ENCODE assay signal across 11 cellular contexts in the genomic region with DNA sequence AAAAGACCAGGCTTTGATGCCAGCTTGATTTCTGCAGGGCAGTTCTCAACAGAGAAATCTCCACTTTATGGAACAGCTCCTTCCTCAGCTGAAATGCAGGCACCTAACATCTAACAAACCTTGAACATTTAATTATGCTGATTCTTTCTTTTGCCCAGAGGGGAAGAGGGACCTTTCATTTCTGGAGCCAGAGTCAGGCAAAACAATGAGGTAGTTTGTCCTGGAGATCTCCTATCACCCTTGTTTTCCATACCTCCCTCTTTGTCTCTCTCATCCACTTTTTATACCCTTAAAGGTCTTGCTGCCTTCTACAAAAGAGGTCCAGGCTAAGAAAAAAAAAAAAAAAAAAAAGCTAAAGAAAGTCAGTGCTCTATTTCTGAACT. TPM values are rescaled to one million over a fixed set of nuclear protein-coding genes. Genes with fewer than 3 reads are reported as not detected.
DNase-seq lines count a peak whose midpoint lies in the region; ATAC-seq and TF ChIP-seq lines count a peak whose summit lies in the region.
"Had no signal": no experiment of that assay in that cellular context is flagged by ENCODE, and none has a peak within 500 bp of the region (broad histone marks: within the 10 kb centered on the region; RNA-seq: fewer than 3 reads in every experiment).

No MANE protein-coding gene starts in this region.

- TF ChIP-seq CTCF in OCI-LY7 (conservative IDR thresholded peaks at IDR 0.05; ENCODE audit: low read length) (no peak), spleen (IDR thresholded peaks at IDR 0.05 in 8 of 11, conservative IDR thresholded peaks at IDR 0.05 in 3 of 11) (no peak), body of pancreas (IDR thresholded peaks at IDR 0.05) (no peak)

- no peaks in the 10 kb centered on the region for H3K27me3 ChIP-seq in spleen (replicated peaks in 1 of 7)
- no peaks in the 10 kb centered on the region for H3K27me3 ChIP-seq in body of pancreas

- intact Hi-C loops in activated CD4-positive, alpha-beta T cell treated with anti-CD3 and anti-CD28 coated beads for 36 hours (cut with DNase I, micrococcal nuclease), result no loop called here
- intact Hi-C loops in OCI-LY7 (cut with micrococcal nuclease; ENCODE audit: unreplicated experiment) (no loop called here), spleen (cut with DNase I; ENCODE audit: low total_unique reads) (no loop called here), body of pancreas (cut with DNase I) (no loop called here)

- CTCF ChIA-PET in activated CD4-positive, alpha-beta T cell treated with anti-CD3 and anti-CD28 coated beads for 36 hours (lab: Charles Lee), result interaction anchor here (0.6 to 4.7 kb wide), 9 partner anchors 13 to 1034 kb away, joined by 3 to 25 read pairs (median 4); no protein-coding TSS in a partner anchor
- CTCF ChIA-PET in OCI-LY7 (lab: Charles Lee; ENCODE audit: unreplicated experiment), result interaction anchor here (0.6 kb wide), 1 partner anchor 20 kb away, joined by 3 read pairs; no protein-coding TSS in a partner anchor

- H3K4me3 Mint-ChIP-seq in activated CD4-positive, alpha-beta T cell treated with anti-CD3 and anti-CD28 coated beads for 36 hours, result peak overlapping the region; percentile 53

- H3K4me3 ChIP-seq in OCI-LY7 (ENCODE audit: low read depth, low read length, poor library complexity, severe bottlenecking) (no peak overlapping the region), spleen (peak overlapping the region in 1 of 8 donors; percentile 50), body of pancreas (no peak overlapping the region)

- TF ChIP-seq POLR2A in spleen (IDR thresholded peaks at IDR 0.05) (no peak), body of pancreas (IDR thresholded peaks at IDR 0.05) (no peak)

- H3K9me2 ChIP-seq in OCI-LY7 (ENCODE audit: insufficient read depth, low read length), result no peaks in the 10 kb centered on the region

- H3K27me3 Mint-ChIP-seq in activated CD4-positive, alpha-beta T cell treated with anti-CD3 and anti-CD28 coated beads for 36 hours, result no peaks in the 10 kb centered on the region

- H3K4me2 ChIP-seq in OCI-LY7 (ENCODE audit: low read length), result peak overlapping the region; percentile 49

- H3K36me3 Mint-ChIP-seq in activated CD4-positive, alpha-beta T cell treated with anti-CD3 and anti-CD28 coated beads for 36 hours (ENCODE audit: low read depth), result no peaks in the 10 kb centered on the region

- H3K9me3 ChIP-seq in OCI-LY7 (ENCODE audit: low read length) (no peaks in the 10 kb centered on the region), spleen (no peaks in the 10 kb centered on the region), body of pancreas (no peaks in the 10 kb centered on the region)

- peak overlapping the region; percentile 89 for H2AFZ ChIP-seq in OCI-LY7 (ENCODE audit: low read length)

- H3K27ac ChIP-seq in OCI-LY7 (ENCODE audit: low read depth, low read length, poor library complexity, severe bottlenecking) (peak overlapping the region; percentile 21), spleen (peak overlapping the region; percentile 51 to 76 (median 74)), body of pancreas (no peak overlapping the region)

- peaks cover 14% of the 10 kb centered on the region for H3K4me1 ChIP-seq in OCI-LY7 (ENCODE audit: insufficient read depth, low read length, poor library complexity, severe bottlenecking)
- peaks cover 11 to 41% (median 24%) of the 10 kb centered on the region in 6 donors for H3K4me1 ChIP-seq in spleen
- H3K4me1 ChIP-seq in body of pancreas, result peaks cover 26% of the 10 kb centered on the region

- DNase-seq in activated CD4-positive, alpha-beta T cell treated with anti-CD3 and anti-CD28 coated beads for 36 hours, result no peak
- DNase-seq in activated CD4-positive, alpha-beta T cell treated with anti-CD3 and anti-CD28 coated beads for 4 hours, result no peak
- no peak for DNase-seq in OCI-LY7 (ENCODE audit: low spot score)
- DNase-seq in epidermal melanocyte (ENCODE audit: insufficient read length, low spot score), result peak; percentile 29
- no peak for DNase-seq in spleen
- no peak for DNase-seq in body of pancreas
- DNase-seq in DMS79 (lab: John Stamatoyannopoulos, UW), result no peak
- DNase-seq: activated CD8-positive, alpha-beta memory T cell treated with anti-CD3 and anti-CD28 coated beads, Interleukin-2, amount 50 U/mL, for 48 hours; GDM1; HCEC 1CT had no signal

- POLR2A ChIA-PET in activated CD4-positive, alpha-beta T cell treated with anti-CD3 and anti-CD28 coated beads for 36 hours (lab: Charles Lee), result interaction anchor here (0.8 kb wide), 2 partner anchors 12 to 105 kb away, joined by 3 to 4 read pairs; no protein-coding TSS in a partner anchor
- POLR2A ChIA-PET in OCI-LY7 (lab: Charles Lee), result interaction anchor here (0.6 to 3.9 kb wide), 11 partner anchors 9 to 298 kb away, joined by 3 to 13 read pairs (median 3); no protein-coding TSS in a partner anchor

- peak overlapping the region; percentile 85 for H3K27ac Mint-ChIP-seq in activated CD4-positive, alpha-beta T cell treated with anti-CD3 and anti-CD28 coated beads for 36 hours

- no peaks in the 10 kb centered on the region for H3K9me3 Mint-ChIP-seq in activated CD4-positive, alpha-beta T cell treated with anti-CD3 and anti-CD28 coated beads for 36 hours (ENCODE audit: low read depth)

- H3K36me3 ChIP-seq in OCI-LY7 (ENCODE audit: insufficient read depth, low read length) (no peaks in the 10 kb centered on the region), spleen (no peaks in the 10 kb centered on the region), body of pancreas (replicated peaks in 1 of 2; ENCODE audit: insufficient read depth in 1 of 2, low read depth in 2 of 2) (no peaks in the 10 kb centered on the region)

- ATAC-seq in activated CD4-positive, alpha-beta T cell treated with anti-CD3 and anti-CD28 coated beads for 36 hours, result no peak
- ATAC-seq in body of pancreas (no peak), HG02870 (IDR thresholded peaks at IDR 0.05; ENCODE audit: unreplicated experiment) (no peak)

- no peaks in the 10 kb centered on the region for H4K20me1 ChIP-seq in OCI-LY7 (ENCODE audit: insufficient read depth, low read length)

- H3K4me1 Mint-ChIP-seq in activated CD4-positive, alpha-beta T cell treated with anti-CD3 and anti-CD28 coated beads for 36 hours, result peaks cover 27% of the 10 kb centered on the region

- H3K79me2 ChIP-seq in OCI-LY7 (ENCODE audit: insufficient read depth, low read depth, low read length), result no peaks in the 10 kb centered on the region

- BruUV-seq in OCI-LY7 (replicated peaks; lab: Mats Ljungman, UMichigan), result no TSS peak

RNA-seq across cellular contexts. Expression of a gene that starts 26.1 kb away (rescaled TPM):
- 10 to 100 TPM; 38.0 to 39.0 TPM for total RNA-seq in activated CD4-positive, alpha-beta T cell treated with anti-CD3 and anti-CD28 coated beads for 36 hours
- 13.8 and 16.3 TPM in 2 replicates for total RNA-seq in OCI-LY7 (2014; rRNA removed; shearing (Covaris generic))
- 49.9 and 50.8 TPM in 2 replicates for total RNA-seq in OCI-LY7 (2022)
- total RNA-seq in spleen, result 100 to 1,000 TPM in 3 of 7 donors, 10 to 100 TPM in 4; 69.1 to 120 (median 97.0) TPM
- polyA plus RNA-seq in spleen, result 10 to 100 TPM; 31.0 to 51.5 (median 31.8) TPM
- 10 to 100 TPM; 13.5 to 21.3 TPM for total RNA-seq in body of pancreas

Comparison
In these comparisons a context has a peak if more than half of its experiments do, and no peak if none do; other contexts are left out.
1. H3K27ac ChIP-seq: peak in OCI-LY7 (single experiment) and spleen (8 of 8); none in body of pancreas (0 of 4).